18 cellular contexts compared by ENCODE assay signal in genomic region chr16:21989141-21989540, GRCh38. TPM values are rescaled to one million over a fixed set of nuclear protein-coding genes. Genes with fewer than 3 reads are reported as not detected.
DNase-seq lines count a peak whose midpoint lies in the region; ATAC-seq and TF ChIP-seq lines count a peak whose summit lies in the region.
"Had no signal": no experiment of that assay in that cellular context is flagged by ENCODE, and none has a peak within 500 bp of the region (broad histone marks: within the 10 kb centered on the region; RNA-seq: fewer than 3 reads in every experiment).

No MANE protein-coding gene starts in this region.

- no peaks in the 10 kb centered on the region for H3K27me3 ChIP-seq in thyroid gland
- H3K27me3 ChIP-seq: BE2C had no signal

- H3K4me1 ChIP-seq in thyroid gland, result no peaks in the 10 kb centered on the region
- H3K4me1 ChIP-seq: A549, BE2C had no signal

- no peak for ATAC-seq in HG02973 (IDR thresholded peaks at IDR 0.05; ENCODE audit: unreplicated experiment)
- ATAC-seq: A549; CD8-positive, alpha-beta T cell had no signal

- H3K36me3 ChIP-seq in thyroid gland, result peaks cover 4 to 9% of the 10 kb centered on the region in 2 donors

- POLR2A ChIA-PET in AG04449 (lab: Yijun Ruan, JAX), result no interaction called here

- DNase-seq in AG04449 (ENCODE audit: low read depth, low spot score) (peak; percentile 16), EH (ENCODE audit: low read depth) (peak; percentile 49), NCI-H2227 treated with DMSO at 0.1 percent for 48 hours (lab: John Stamatoyannopoulos, UW) (peak; percentile 27), fibroblast of mammary gland (ENCODE audit: low read depth) (peak; percentile 47), thyroid gland (no peak)
- DNase-seq in stimulated activated CD4-positive, alpha-beta T cell treated with anti-CD3 and anti-CD28 coated beads, Interleukin-15, amount 100 ng/mL, for 24 hours, result no peak
- DNase-seq in activated CD8-positive, alpha-beta memory T cell treated with anti-CD3 and anti-CD28 coated beads for 24 hours, result no peak
- DNase-seq: BE2C; CD8-positive, alpha-beta T cell; DND-41; GOT3; NCI-H146; NCI-H2081 treated with DMSO at 0.1 percent for 48 hours; NCI-H446; NCI-H82; SIG-M5 had no signal

- 75 to 82% methylated on average over 5 of the region's 5 CpGs for WGBS in thyroid gland, 2 donors

- H3K27ac ChIP-seq in thyroid gland, result no peak overlapping the region
- H3K27ac ChIP-seq: A549 had no signal

- TF ChIP-seq POLR2A in thyroid gland (IDR thresholded peaks at IDR 0.05), result no peak

- no peak overlapping the region for H3K4me3 ChIP-seq in AG04449 (ENCODE audit: low read depth, low read length)
- no peak overlapping the region for H3K4me3 ChIP-seq in fibroblast of mammary gland (ENCODE audit: control insufficient read depth, low read depth, low read length)
- H3K4me3 ChIP-seq in thyroid gland (replicated peaks in 1 of 3), result no peak overlapping the region
- H3K4me3 ChIP-seq: A549 had no signal

- CTCF ChIA-PET in AG04449 (lab: Yijun Ruan, JAX), result interaction anchor here (1.0 to 6.8 kb wide), 9 partner anchors 8 to 200 kb away, joined by 3 to 64 read pairs (median 13); no protein-coding TSS in a partner anchor

- no peaks in the 10 kb centered on the region for H3K9me3 ChIP-seq in thyroid gland
- H3K9me3 ChIP-seq: A549, BE2C had no signal

- intact Hi-C loops in thyroid gland (cut with DNase I), result no loop called here

- TF ChIP-seq CTCF in AG04449 (IDR thresholded peaks at IDR 0.05; ENCODE audit: insufficient read depth, low read length, missing control alignments) (no peak), fibroblast of mammary gland (conservative IDR thresholded peaks at IDR 0.05; ENCODE audit: control insufficient read depth, insufficient read depth, low read depth, low read length) (no peak), thyroid gland (IDR thresholded peaks at IDR 0.05) (no peak)

RNA-seq across cellular contexts. Expression of gene PDZD9, which starts 11.8 kb away (rescaled TPM):
- not detected for total RNA-seq in thyroid gland
- total RNA-seq: CD8-positive, alpha-beta T cell had no signal

RNA-seq across cellular contexts. Expression of gene MOSMO, which starts 18.8 kb away (rescaled TPM):
- total RNA-seq in thyroid gland, result 10 to 100 TPM; 13.8 to 39.8 (median 28.1) TPM

RNA-seq across cellular contexts. Expression of gene UQCRC2, which starts 36.0 kb away (rescaled TPM):
- 100 to 1,000 TPM; 168 to 333 (median 181) TPM for total RNA-seq in thyroid gland

Comparison
In these comparisons a context has a peak if more than half of its experiments do, and no peak if none do; other contexts are left out.
1. DNase-seq: peak in AG04449 (single experiment), EH (single experiment), NCI-H2227 treated with DMSO at 0.1 percent for 48 hours (single experiment) and fibroblast of mammary gland (single experiment); none in stimulated activated CD4-positive, alpha-beta T cell treated with anti-CD3 and anti-CD28 coated beads, Interleukin-15, amount 100 ng/mL, for 24 hours (single experiment), activated CD8-positive, alpha-beta memory T cell treated with anti-CD3 and anti-CD28 coated beads for 24 hours (single experiment) and thyroid gland (0 of 2).